14 cellular contexts compared by ENCODE assay signal in the genomic region with DNA sequence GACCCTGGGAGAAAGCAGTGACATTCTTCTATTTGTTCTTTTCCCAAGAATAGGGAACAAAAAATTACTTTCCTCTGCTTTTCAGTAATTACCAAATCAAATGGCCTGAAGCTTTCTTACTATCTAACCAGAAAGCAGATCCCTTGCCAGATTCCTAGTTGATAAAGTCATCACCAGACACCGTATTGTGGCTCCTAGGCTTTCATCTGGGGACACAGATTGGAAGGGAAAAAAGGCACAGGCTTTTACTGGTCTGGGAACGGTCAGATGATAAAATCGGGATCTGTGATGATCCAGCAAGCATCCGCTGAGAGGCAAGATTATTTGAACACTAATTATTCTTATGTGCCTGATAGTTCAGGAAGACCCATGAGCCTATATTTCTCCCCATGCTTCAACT.
DNase-seq lines count a peak whose midpoint lies in the region; ATAC-seq and TF ChIP-seq lines count a peak whose summit lies in the region.
"Had no signal": no experiment of that assay in that cellular context is flagged by ENCODE, and none has a peak within 500 bp of the region (broad histone marks: within the 10 kb centered on the region; RNA-seq: fewer than 3 reads in every experiment).

No MANE protein-coding gene starts in this region.

- no peak overlapping the region for H3K4me2 ChIP-seq in Karpas-422 (ENCODE audit: low read depth, low read length, poor library complexity, severe bottlenecking)

- H4K20me1 ChIP-seq in Karpas-422 (ENCODE audit: insufficient read depth, low read depth, low read length): no peaks in the 10 kb centered on the region

- H3K27me3 ChIP-seq in Karpas-422 (ENCODE audit: low read length) (no peaks in the 10 kb centered on the region), spleen (replicated peaks in 1 of 7) (no peaks in the 10 kb centered on the region)

- TF ChIP-seq CTCF in spleen (IDR thresholded peaks at IDR 0.05 in 8 of 11, conservative IDR thresholded peaks at IDR 0.05 in 3 of 11): no peak

- no peak overlapping the region for H3K9ac ChIP-seq in Karpas-422 (ENCODE audit: low read length)

- H3K4me1 ChIP-seq in Karpas-422 (ENCODE audit: low read length): no peaks in the 10 kb centered on the region
- H3K4me1 ChIP-seq in spleen: no peaks in the 10 kb centered on the region

- no peaks in the 10 kb centered on the region for H3K36me3 ChIP-seq in Karpas-422 (ENCODE audit: insufficient read depth, low read length)
- no peaks in the 10 kb centered on the region for H3K36me3 ChIP-seq in spleen

- H3K9me2 ChIP-seq in Karpas-422 (replicated peaks; ENCODE audit: insufficient read depth, low read length): no peaks in the 10 kb centered on the region

- no peaks in the 10 kb centered on the region for H3K79me2 ChIP-seq in Karpas-422 (ENCODE audit: low read length)

- no peaks in the 10 kb centered on the region for H3K9me3 ChIP-seq in Karpas-422 (ENCODE audit: low read length)
- H3K9me3 ChIP-seq in spleen: no peaks in the 10 kb centered on the region

- ATAC-seq in GM19455 (IDR thresholded peaks at IDR 0.05; ENCODE audit: unreplicated experiment) (no peak), GM21390 (IDR thresholded peaks at IDR 0.05; ENCODE audit: unreplicated experiment) (no peak)

- DNase-seq in AG08395 (ENCODE audit: low spot score): peak; percentile 55
- DNase-seq in Karpas-422: peak; percentile 10
- peak; percentile 17 for DNase-seq in amniotic epithelial cell (ENCODE audit: low read depth)
- peak; percentile 11 for DNase-seq in iris pigment epithelial cell (ENCODE audit: low read depth)
- no peak for DNase-seq in spleen
- DNase-seq in NCI-H2171 (lab: John Stamatoyannopoulos, UW): no peak
- DNase-seq: DMS79, KG1, MM.1S, NCI-H1105 treated with DMSO at 0.1 percent for 48 hours, NCI-H187, NCI-H510A had no signal

- TF ChIP-seq POLR2A in spleen (IDR thresholded peaks at IDR 0.05): no peak

- H3K4me3 ChIP-seq in Karpas-422 (ENCODE audit: low read length) (no peak overlapping the region), spleen (no peak overlapping the region)

- H2AFZ ChIP-seq in Karpas-422 (ENCODE audit: low read length): no peak overlapping the region

- H3K27ac ChIP-seq in Karpas-422 (ENCODE audit: low read length) (no peak overlapping the region), spleen (no peak overlapping the region)

- intact Hi-C loops in spleen (cut with DNase I; ENCODE audit: low total_unique reads): no loop called here

- 91 to 94% (median 94%) methylated on average over 4 of the region's 4 CpGs for WGBS in spleen, 5 donors

Comparison
In these comparisons a context has a peak if more than half of its experiments do, and no peak if none do; other contexts are left out.
1. DNase-seq: peak in AG08395 (single experiment), Karpas-422 (single experiment), amniotic epithelial cell (single experiment) and iris pigment epithelial cell (single experiment); none in spleen (single experiment) and NCI-H2171 (single experiment).